ENCODE assay signal across 1 cellular context in genomic region chr20:33744773-33745385, GRCh38.
TF ChIP-seq lines count a peak whose summit lies in the region.

No MANE protein-coding gene starts in this region.

TF ChIP-seq in HepG2, 621 proteins besides CTCF, POLR2A, EP300 and RAD21:
- no peak for TF ChIP-seq ZNF782 (CRISPR knock-in tag; IDR thresholded peaks at IDR 0.05; ENCODE audit: borderline replicate concordance)
- TF ChIP-seq ZNF776 (CRISPR knock-in tag; IDR thresholded peaks at IDR 0.05), result peak; percentile 56; the same call in 1 of the 2 replicates
- TF ChIP-seq NFATC3 (CRISPR knock-in tag; IDR thresholded peaks at IDR 0.05), result no peak
- TF ChIP-seq HNF4A (CRISPR knock-in tag; IDR thresholded peaks at IDR 0.05), result no peak
- no peak for TF ChIP-seq HCFC1 (IDR thresholded peaks at IDR 0.05; ENCODE audit: low read depth, low read length)
- TF ChIP-seq GFI1 (CRISPR knock-in tag; IDR thresholded peaks at IDR 0.05; ENCODE audit: borderline replicate concordance), result no peak
- TF ChIP-seq, protein P1, sequence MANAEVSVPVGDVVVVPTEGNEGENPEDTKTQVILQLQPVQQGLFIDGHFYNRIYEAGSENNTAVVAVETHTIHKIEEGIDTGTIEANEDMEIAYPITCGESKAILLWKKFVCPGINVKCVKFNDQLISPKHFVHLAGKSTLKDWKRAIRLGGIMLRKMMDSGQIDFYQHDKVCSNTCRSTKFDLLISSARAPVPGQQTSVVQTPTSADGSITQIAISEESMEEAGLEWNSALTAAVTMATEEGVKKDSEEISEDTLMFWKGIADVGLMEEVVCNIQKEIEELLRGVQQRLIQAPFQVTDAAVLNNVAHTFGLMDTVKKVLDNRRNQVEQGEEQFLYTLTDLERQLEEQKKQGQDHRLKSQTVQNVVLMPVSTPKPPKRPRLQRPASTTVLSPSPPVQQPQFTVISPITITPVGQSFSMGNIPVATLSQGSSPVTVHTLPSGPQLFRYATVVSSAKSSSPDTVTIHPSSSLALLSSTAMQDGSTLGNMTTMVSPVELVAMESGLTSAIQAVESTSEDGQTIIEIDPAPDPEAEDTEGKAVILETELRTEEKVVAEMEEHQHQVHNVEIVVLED (CRISPR knock-in tag; IDR thresholded peaks at IDR 0.05; ENCODE audit: borderline replicate concordance), result no peak
- TF ChIP-seq, protein P2, sequence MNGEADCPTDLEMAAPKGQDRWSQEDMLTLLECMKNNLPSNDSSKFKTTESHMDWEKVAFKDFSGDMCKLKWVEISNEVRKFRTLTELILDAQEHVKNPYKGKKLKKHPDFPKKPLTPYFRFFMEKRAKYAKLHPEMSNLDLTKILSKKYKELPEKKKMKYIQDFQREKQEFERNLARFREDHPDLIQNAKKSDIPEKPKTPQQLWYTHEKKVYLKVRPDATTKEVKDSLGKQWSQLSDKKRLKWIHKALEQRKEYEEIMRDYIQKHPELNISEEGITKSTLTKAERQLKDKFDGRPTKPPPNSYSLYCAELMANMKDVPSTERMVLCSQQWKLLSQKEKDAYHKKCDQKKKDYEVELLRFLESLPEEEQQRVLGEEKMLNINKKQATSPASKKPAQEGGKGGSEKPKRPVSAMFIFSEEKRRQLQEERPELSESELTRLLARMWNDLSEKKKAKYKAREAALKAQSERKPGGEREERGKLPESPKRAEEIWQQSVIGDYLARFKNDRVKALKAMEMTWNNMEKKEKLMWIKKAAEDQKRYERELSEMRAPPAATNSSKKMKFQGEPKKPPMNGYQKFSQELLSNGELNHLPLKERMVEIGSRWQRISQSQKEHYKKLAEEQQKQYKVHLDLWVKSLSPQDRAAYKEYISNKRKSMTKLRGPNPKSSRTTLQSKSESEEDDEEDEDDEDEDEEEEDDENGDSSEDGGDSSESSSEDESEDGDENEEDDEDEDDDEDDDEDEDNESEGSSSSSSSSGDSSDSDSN (CRISPR knock-in tag; IDR thresholded peaks at IDR 0.05), result no peak
- TF ChIP-seq ZNF597 (CRISPR knock-in tag; IDR thresholded peaks at IDR 0.05), result no peak
- TF ChIP-seq NFRKB (IDR thresholded peaks at IDR 0.05), result no peak
- TF ChIP-seq SRY (CRISPR knock-in tag; IDR thresholded peaks at IDR 0.05), result no peak
- 0 out of 2 replicates have a peak, but pooled peaks have one; percentile 29 for TF ChIP-seq HIVEP1 (CRISPR knock-in tag; IDR thresholded peaks at IDR 0.05)
- TF ChIP-seq, protein P3, sequence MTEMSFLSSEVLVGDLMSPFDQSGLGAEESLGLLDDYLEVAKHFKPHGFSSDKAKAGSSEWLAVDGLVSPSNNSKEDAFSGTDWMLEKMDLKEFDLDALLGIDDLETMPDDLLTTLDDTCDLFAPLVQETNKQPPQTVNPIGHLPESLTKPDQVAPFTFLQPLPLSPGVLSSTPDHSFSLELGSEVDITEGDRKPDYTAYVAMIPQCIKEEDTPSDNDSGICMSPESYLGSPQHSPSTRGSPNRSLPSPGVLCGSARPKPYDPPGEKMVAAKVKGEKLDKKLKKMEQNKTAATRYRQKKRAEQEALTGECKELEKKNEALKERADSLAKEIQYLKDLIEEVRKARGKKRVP (CRISPR knock-in tag; IDR thresholded peaks at IDR 0.05), result no peak
- no peak for TF ChIP-seq ZNF616 (CRISPR knock-in tag; IDR thresholded peaks at IDR 0.05; ENCODE audit: low read depth)
- TF ChIP-seq ARID4A (CRISPR knock-in tag; IDR thresholded peaks at IDR 0.05; ENCODE audit: borderline replicate concordance), result no peak
- TF ChIP-seq ZNF639 (CRISPR knock-in tag; conservative IDR thresholded peaks at IDR 0.05), result no peak
